Comparison of ENCODE assay signal across 1 cellular context in the genomic region with DNA sequence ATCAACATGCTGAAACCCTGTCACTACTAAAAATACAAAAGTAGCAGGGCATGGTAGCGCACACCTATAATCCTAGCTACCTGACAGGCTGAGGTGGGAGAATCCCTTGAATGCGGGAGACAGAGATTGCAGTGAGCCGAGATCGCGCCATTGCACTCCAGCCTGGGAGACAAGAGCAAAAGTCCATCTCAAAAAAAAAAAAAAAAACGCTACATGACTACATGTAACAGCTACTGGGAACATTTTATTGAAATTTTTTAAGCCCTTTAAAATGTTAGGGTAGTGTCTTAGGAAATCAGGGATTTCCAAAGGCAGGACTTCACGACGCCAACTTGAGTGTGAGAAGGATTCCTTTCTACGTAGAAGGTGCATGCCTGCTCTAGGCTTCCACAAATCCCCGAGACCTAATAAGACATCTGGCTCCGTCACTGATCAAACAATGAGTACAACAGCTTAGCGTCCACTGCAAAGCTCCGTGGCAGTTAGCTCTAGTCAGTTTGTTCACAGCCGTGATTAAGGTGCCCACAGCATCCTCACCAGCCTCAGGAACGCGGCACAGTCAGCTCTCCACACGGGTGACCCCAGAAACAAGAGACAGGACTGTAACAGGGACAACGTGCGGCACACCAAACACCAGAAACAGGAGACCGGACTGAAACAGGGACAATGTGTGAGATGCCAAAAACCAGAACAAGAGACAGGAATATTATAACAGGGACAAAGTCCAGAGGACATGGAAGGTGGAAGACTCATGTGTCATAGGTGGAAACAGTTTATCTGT.
TF ChIP-seq lines count a peak whose summit lies in the region.

No MANE protein-coding gene starts in this region.

TF ChIP-seq in HepG2, 621 proteins besides CTCF, POLR2A, EP300 and RAD21:
- TF ChIP-seq ZMYM3 (CRISPR knock-in tag; IDR thresholded peaks at IDR 0.05) (peak; percentile 29), NCOR1 (IDR thresholded peaks at IDR 0.05; ENCODE audit: borderline replicate concordance, low read length) (peak; percentile 25; the same call in 1 of the 2 replicates), SOX6 (IDR thresholded peaks at IDR 0.05) (no peak), SOX6 (CRISPR knock-in tag; IDR thresholded peaks at IDR 0.05) (0 out of 2 replicates have a peak, but pooled peaks have one; percentile 41), FOXA3 (CRISPR knock-in tag; IDR thresholded peaks at IDR 0.05) (0 out of 2 replicates have a peak, but pooled peaks have one; percentile 4), SAP130 (CRISPR knock-in tag; IDR thresholded peaks at IDR 0.05; ENCODE audit: low read depth) (peak; percentile 16), JUN (CRISPR knock-in tag; IDR thresholded peaks at IDR 0.05) (no peak), SALL1 (CRISPR knock-in tag; IDR thresholded peaks at IDR 0.05) (peak; percentile 55), HNF4A (CRISPR knock-in tag; IDR thresholded peaks at IDR 0.05) (peak; percentile 35; the same call in 1 of the 2 replicates), ZC3H13 (CRISPR knock-in tag; IDR thresholded peaks at IDR 0.05) (no peak), HOXA3 (CRISPR knock-in tag; IDR thresholded peaks at IDR 0.05) (0 out of 2 replicates have a peak, but pooled peaks have one; percentile 20), ZFX (CRISPR knock-in tag; IDR thresholded peaks at IDR 0.05; ENCODE audit: low read depth) (0 out of 2 replicates have a peak, but pooled peaks have one; percentile 20), ZMYM4 (CRISPR knock-in tag; IDR thresholded peaks at IDR 0.05) (0 out of 2 replicates have a peak, but pooled peaks have one; percentile 7), GATAD2A (CRISPR knock-in tag; IDR thresholded peaks at IDR 0.05) (peak; percentile 29; the same call in 1 of the 2 replicates), NFE2 (CRISPR knock-in tag; IDR thresholded peaks at IDR 0.05) (no peak), ZNF274 (CRISPR knock-in tag; IDR thresholded peaks at IDR 0.05) (no peak), IRF2 (CRISPR knock-in tag; IDR thresholded peaks at IDR 0.05) (0 out of 2 replicates have a peak, but pooled peaks have one; percentile 20), RFX3 (CRISPR knock-in tag; IDR thresholded peaks at IDR 0.05) (no peak), TARDBP (CRISPR knock-in tag; IDR thresholded peaks at IDR 0.05) (0 out of 2 replicates have a peak, but pooled peaks have one; percentile 36), HNRNPUL1 (IDR thresholded peaks at IDR 0.05; ENCODE audit: low read depth, low read length) (no peak), ARID5B (CRISPR knock-in tag; IDR thresholded peaks at IDR 0.05) (peak; percentile 13; the same call in 1 of the 2 replicates), ZNF362 (CRISPR knock-in tag; IDR thresholded peaks at IDR 0.05; ENCODE audit: borderline replicate concordance) (peak; percentile 80), ETS1 (CRISPR knock-in tag; IDR thresholded peaks at IDR 0.05) (no peak), DNMT1 (CRISPR knock-in tag; IDR thresholded peaks at IDR 0.05) (no peak)
- TF ChIP-seq, protein P1, sequence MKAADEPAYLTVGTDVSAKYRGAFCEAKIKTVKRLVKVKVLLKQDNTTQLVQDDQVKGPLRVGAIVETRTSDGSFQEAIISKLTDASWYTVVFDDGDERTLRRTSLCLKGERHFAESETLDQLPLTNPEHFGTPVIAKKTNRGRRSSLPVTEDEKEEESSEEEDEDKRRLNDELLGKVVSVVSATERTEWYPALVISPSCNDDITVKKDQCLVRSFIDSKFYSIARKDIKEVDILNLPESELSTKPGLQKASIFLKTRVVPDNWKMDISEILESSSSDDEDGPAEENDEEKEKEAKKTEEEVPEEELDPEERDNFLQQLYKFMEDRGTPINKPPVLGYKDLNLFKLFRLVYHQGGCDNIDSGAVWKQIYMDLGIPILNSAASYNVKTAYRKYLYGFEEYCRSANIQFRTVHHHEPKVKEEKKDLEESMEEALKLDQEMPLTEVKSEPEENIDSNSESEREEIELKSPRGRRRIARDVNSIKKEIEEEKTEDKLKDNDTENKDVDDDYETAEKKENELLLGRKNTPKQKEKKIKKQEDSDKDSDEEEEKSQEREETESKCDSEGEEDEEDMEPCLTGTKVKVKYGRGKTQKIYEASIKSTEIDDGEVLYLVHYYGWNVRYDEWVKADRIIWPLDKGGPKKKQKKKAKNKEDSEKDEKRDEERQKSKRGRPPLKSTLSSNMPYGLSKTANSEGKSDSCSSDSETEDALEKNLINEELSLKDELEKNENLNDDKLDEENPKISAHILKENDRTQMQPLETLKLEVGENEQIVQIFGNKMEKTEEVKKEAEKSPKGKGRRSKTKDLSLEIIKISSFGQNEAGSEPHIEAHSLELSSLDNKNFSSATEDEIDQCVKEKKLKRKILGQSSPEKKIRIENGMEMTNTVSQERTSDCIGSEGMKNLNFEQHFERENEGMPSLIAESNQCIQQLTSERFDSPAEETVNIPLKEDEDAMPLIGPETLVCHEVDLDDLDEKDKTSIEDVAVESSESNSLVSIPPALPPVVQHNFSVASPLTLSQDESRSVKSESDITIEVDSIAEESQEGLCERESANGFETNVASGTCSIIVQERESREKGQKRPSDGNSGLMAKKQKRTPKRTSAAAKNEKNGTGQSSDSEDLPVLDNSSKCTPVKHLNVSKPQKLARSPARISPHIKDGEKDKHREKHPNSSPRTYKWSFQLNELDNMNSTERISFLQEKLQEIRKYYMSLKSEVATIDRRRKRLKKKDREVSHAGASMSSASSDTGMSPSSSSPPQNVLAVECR (CRISPR knock-in tag; IDR thresholded peaks at IDR 0.05; ENCODE audit: borderline replicate concordance) = 0 out of 2 replicates have a peak, but pooled peaks have one; percentile 30
- TF ChIP-seq, protein P2, sequence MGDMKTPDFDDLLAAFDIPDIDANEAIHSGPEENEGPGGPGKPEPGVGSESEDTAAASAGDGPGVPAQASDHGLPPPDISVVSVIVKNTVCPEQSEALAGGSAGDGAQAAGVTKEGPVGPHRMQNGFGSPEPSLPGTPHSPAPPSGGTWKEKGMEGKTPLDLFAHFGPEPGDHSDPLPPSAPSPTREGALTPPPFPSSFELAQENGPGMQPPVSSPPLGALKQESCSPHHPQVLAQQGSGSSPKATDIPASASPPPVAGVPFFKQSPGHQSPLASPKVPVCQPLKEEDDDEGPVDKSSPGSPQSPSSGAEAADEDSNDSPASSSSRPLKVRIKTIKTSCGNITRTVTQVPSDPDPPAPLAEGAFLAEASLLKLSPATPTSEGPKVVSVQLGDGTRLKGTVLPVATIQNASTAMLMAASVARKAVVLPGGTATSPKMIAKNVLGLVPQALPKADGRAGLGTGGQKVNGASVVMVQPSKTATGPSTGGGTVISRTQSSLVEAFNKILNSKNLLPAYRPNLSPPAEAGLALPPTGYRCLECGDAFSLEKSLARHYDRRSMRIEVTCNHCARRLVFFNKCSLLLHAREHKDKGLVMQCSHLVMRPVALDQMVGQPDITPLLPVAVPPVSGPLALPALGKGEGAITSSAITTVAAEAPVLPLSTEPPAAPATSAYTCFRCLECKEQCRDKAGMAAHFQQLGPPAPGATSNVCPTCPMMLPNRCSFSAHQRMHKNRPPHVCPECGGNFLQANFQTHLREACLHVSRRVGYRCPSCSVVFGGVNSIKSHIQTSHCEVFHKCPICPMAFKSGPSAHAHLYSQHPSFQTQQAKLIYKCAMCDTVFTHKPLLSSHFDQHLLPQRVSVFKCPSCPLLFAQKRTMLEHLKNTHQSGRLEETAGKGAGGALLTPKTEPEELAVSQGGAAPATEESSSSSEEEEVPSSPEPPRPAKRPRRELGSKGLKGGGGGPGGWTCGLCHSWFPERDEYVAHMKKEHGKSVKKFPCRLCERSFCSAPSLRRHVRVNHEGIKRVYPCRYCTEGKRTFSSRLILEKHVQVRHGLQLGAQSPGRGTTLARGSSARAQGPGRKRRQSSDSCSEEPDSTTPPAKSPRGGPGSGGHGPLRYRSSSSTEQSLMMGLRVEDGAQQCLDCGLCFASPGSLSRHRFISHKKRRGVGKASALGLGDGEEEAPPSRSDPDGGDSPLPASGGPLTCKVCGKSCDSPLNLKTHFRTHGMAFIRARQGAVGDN (CRISPR knock-in tag; IDR thresholded peaks at IDR 0.05) = peak; percentile 30; the same call in 1 of the 2 replicates
- TF ChIP-seq, protein P3, sequence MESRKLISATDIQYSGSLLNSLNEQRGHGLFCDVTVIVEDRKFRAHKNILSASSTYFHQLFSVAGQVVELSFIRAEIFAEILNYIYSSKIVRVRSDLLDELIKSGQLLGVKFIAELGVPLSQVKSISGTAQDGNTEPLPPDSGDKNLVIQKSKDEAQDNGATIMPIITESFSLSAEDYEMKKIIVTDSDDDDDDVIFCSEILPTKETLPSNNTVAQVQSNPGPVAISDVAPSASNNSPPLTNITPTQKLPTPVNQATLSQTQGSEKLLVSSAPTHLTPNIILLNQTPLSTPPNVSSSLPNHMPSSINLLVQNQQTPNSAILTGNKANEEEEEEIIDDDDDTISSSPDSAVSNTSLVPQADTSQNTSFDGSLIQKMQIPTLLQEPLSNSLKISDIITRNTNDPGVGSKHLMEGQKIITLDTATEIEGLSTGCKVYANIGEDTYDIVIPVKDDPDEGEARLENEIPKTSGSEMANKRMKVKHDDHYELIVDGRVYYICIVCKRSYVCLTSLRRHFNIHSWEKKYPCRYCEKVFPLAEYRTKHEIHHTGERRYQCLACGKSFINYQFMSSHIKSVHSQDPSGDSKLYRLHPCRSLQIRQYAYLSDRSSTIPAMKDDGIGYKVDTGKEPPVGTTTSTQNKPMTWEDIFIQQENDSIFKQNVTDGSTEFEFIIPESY (CRISPR knock-in tag; IDR thresholded peaks at IDR 0.05) = peak; percentile 19; the same call in 1 of the 2 replicates
- TF ChIP-seq, protein P4, sequence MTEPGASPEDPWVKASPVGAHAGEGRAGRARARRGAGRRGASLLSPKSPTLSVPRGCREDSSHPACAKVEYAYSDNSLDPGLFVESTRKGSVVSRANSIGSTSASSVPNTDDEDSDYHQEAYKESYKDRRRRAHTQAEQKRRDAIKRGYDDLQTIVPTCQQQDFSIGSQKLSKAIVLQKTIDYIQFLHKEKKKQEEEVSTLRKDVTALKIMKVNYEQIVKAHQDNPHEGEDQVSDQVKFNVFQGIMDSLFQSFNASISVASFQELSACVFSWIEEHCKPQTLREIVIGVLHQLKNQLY (CRISPR knock-in tag; IDR thresholded peaks at IDR 0.05) = no peak
- TF ChIP-seq, protein P5, sequence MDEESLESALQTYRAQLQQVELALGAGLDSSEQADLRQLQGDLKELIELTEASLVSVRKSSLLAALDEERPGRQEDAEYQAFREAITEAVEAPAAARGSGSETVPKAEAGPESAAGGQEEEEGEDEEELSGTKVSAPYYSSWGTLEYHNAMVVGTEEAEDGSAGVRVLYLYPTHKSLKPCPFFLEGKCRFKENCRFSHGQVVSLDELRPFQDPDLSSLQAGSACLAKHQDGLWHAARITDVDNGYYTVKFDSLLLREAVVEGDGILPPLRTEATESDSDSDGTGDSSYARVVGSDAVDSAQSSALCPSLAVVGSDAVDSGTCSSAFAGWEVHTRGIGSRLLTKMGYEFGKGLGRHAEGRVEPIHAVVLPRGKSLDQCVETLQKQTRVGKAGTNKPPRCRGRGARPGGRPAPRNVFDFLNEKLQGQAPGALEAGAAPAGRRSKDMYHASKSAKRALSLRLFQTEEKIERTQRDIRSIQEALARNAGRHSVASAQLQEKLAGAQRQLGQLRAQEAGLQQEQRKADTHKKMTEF (CRISPR knock-in tag; IDR thresholded peaks at IDR 0.05) = 0 out of 2 replicates have a peak, but pooled peaks have one; percentile 14
TF ChIP-seq in HepG2: peak in this region for 19.
